ENCODE assay signal across 8 cellular contexts in genomic region chr11:64553554-64554201, GRCh38. TPM values are rescaled to one million over a fixed set of nuclear protein-coding genes. Genes with fewer than 3 reads are reported as not detected.
A peak's percentile ranks its signal among the peaks of the same experiment; 100 is the strongest.
DNase-seq lines count a peak whose midpoint lies in the region; ATAC-seq and TF ChIP-seq lines count a peak whose summit lies in the region.

No MANE protein-coding gene starts in this region.

- no peak for DNase-seq in BJ (ENCODE audit: low read depth)
- DNase-seq in HAP-1 (ENCODE audit: low spot score in 2 of 2) = peak; percentile 59 to 83
- DNase-seq in SJCRH30 = peak; percentile 46 to 74
- peak in 37 of 56 donors; percentile 10 to 76 (median 35) for DNase-seq in amygdala (lab: John Stamatoyannopoulos, UW)
- peak; percentile 78 for DNase-seq in left ventricle myocardium superior
- DNase-seq in retinal pigment epithelial cell (ENCODE audit: low read depth) = no peak
- no peak for DNase-seq in NCI-H1436 (lab: John Stamatoyannopoulos, UW)

- CTCF ChIA-PET in BJ (lab: Yijun Ruan, JAX) = interaction anchor here (0.8 to 1.7 kb wide), 4 partner anchors 8 to 93 kb away, joined by 3 to 7 read pairs (median 4); no protein-coding TSS in a partner anchor

- H3K27ac ChIP-seq in SJCRH30 = no peak overlapping the region

- H3K4me3 ChIP-seq in BJ (ENCODE audit: low read depth, low read length) = no peak overlapping the region
- no peak overlapping the region for H3K4me3 ChIP-seq in HAP-1
- H3K4me3 ChIP-seq in SJCRH30 = no peak overlapping the region
- H3K4me3 ChIP-seq in retinal pigment epithelial cell (ENCODE audit: low read length) = no peak overlapping the region

- peak; percentile 98 for TF ChIP-seq CTCF in BJ (IDR thresholded peaks at IDR 0.05; ENCODE audit: insufficient read depth, low read depth, low read length)
- TF ChIP-seq CTCF in retinal pigment epithelial cell (conservative IDR thresholded peaks at IDR 0.05; ENCODE audit: low read depth, low read length) = peak; percentile 99

- POLR2A ChIA-PET in BJ (lab: Charles Lee) = no interaction called here

- in situ Hi-C loops in HAP-1 (cut with MboI; ENCODE audit: low sequenced_read_pairs) = no loop called here

- peaks cover 11% of the 10 kb centered on the region for H3K4me1 ChIP-seq in HAP-1
- H3K4me1 ChIP-seq in SJCRH30 = no peaks in the 10 kb centered on the region; the same call in 1 of the 2 replicates

- ATAC-seq in left ventricle myocardium superior (peak; percentile 75), HG03039 (IDR thresholded peaks at IDR 0.05; ENCODE audit: unreplicated experiment) (no peak)

- H3K27me3 ChIP-seq in BJ (ENCODE audit: control insufficient read depth, insufficient read depth, low read length) (no peaks in the 10 kb centered on the region; the same call in 1 of the 2 replicates), HAP-1 (ENCODE audit: low read depth) (no peaks in the 10 kb centered on the region; the same call in none of the 2 replicates), SJCRH30 (no peaks in the 10 kb centered on the region)

- H3K36me3 ChIP-seq in BJ (ENCODE audit: control insufficient read depth, insufficient read depth, low read length) (no peaks in the 10 kb centered on the region), HAP-1 (replicated peaks) (no peaks in the 10 kb centered on the region), SJCRH30 (no peaks in the 10 kb centered on the region)

- intact Hi-C loops in left ventricle myocardium superior (cut with micrococcal nuclease) = loop anchor here (5.0 kb wide), 1 partner anchor 99 kb away; no protein-coding TSS in a partner anchor

- H3K9me3 ChIP-seq in HAP-1 (no peaks in the 10 kb centered on the region), SJCRH30 (replicated peaks) (no peaks in the 10 kb centered on the region)

RNA-seq across cellular contexts. Expression of gene SLC22A11, which starts 2.1 kb away (rescaled TPM):
- polyA plus RNA-seq in BJ (2011; rRNA removed) = not detected in 2 replicates
- polyA minus RNA-seq in BJ (2011; rRNA and poly(A)+ RNA removed) = not detected in 2 replicates
- total RNA-seq in SJCRH30 (2014; rRNA removed; shearing (Covaris generic)) = not detected in 2 replicates
- not detected for total RNA-seq in left ventricle myocardium superior

RNA-seq across cellular contexts. Expression of gene SLC22A12, which starts 37.3 kb away (rescaled TPM):
- polyA plus RNA-seq in BJ (2011; rRNA removed) = not detected in 2 replicates
- polyA minus RNA-seq in BJ (2011; rRNA and poly(A)+ RNA removed) = not detected in 2 replicates
- total RNA-seq in SJCRH30 (2014; rRNA removed; shearing (Covaris generic)) = not detected in 2 replicates
- total RNA-seq in left ventricle myocardium superior = not detected

Comparison
In these comparisons a context has a peak if more than half of its experiments do, and no peak if none do; other contexts are left out.
1. DNase-seq: peak in HAP-1 (2 of 2), SJCRH30 (2 of 2), amygdala (37 of 56) and left ventricle myocardium superior (single experiment); none in BJ (single experiment), retinal pigment epithelial cell (single experiment) and NCI-H1436 (single experiment).